Comparison of ENCODE assay signal across 24 cellular contexts in genomic region chr1:212021563-212021962, GRCh38.
"Had no signal": no experiment of that assay in that cellular context is flagged by ENCODE, and none has a peak within 500 bp of the region (broad histone marks: within the 10 kb centered on the region; RNA-seq: fewer than 3 reads in every experiment).

No MANE protein-coding gene starts in this region.

- H3K4me1 ChIP-seq: right atrium auricular region, sigmoid colon, thyroid gland, vagina had no signal

- H3K36me3 ChIP-seq: prostate gland, right atrium auricular region, thyroid gland had no signal

- H3K9me3 ChIP-seq: mucosa of descending colon, prostate gland, right atrium auricular region, sigmoid colon, stomach, thyroid gland, vagina had no signal

- FAIRE-seq: frontal cortex, keratinocyte had no signal

- H3K4me1 Mint-ChIP-seq: mesothelial cell of epicardium had no signal

- H3K4me3 ChIP-seq: lung, mucosa of descending colon, prostate gland, right atrium auricular region, sigmoid colon, stomach, thyroid gland, vagina had no signal

- H3K4me3 Mint-ChIP-seq: effector memory CD8-positive, alpha-beta T cell; memory B cell; mesothelial cell of epicardium; naive B cell; natural killer cell treated with Interleukin-12 subunit alpha and Interleukin-12 subunit beta and Interleukin-15 and Interleukin-18, amount 100 ng/mL, for 72 hours; neural crest cell; stimulated activated effector memory CD8-positive, alpha-beta T cell treated with anti-CD3 and anti-CD28 coated beads, Interleukin-12 subunit alpha, Interleukin-12 subunit beta, amount 100 ng/mL, for 72 hours had no signal

- DNase-seq: cortex of kidney; effector memory CD8-positive, alpha-beta T cell; head of caudate nucleus; left ventricle myocardium superior; mucosa of descending colon; naive B cell; sigmoid colon; stimulated activated CD4-positive, alpha-beta T cell treated with anti-CD3 and anti-CD28 coated beads, Interleukin-2, amount 100 ng/mL, for 24 hours; stimulated activated CD4-positive, alpha-beta T cell treated with anti-CD3 and anti-CD28 coated beads, Interleukin-4, amount 100 ng/mL, for 24 hours; stimulated activated naive CD4-positive, alpha-beta T cell treated with Interleukin-2 at 50 U/mL for 16 hours; stomach; thyroid gland; trophoblast cell had no signal

- H3K27ac ChIP-seq: prostate gland, right atrium auricular region, sigmoid colon, stomach, thyroid gland, vagina had no signal

- H3K27me3 ChIP-seq: right atrium auricular region, sigmoid colon, stomach, thyroid gland, vagina had no signal

- H3K9me3 Mint-ChIP-seq: effector memory CD8-positive, alpha-beta T cell; stimulated activated effector memory CD8-positive, alpha-beta T cell treated with anti-CD3 and anti-CD28 coated beads, Interleukin-12 subunit alpha, Interleukin-12 subunit beta, amount 100 ng/mL, for 72 hours had no signal

- H3K27me3 Mint-ChIP-seq: effector memory CD8-positive, alpha-beta T cell; memory B cell; naive B cell; natural killer cell treated with Interleukin-12 subunit alpha and Interleukin-12 subunit beta and Interleukin-15 and Interleukin-18, amount 100 ng/mL, for 72 hours had no signal

- ATAC-seq: effector memory CD8-positive, alpha-beta T cell; left ventricle myocardium superior; mucosa of descending colon; natural killer cell treated with Interleukin-12 subunit alpha and Interleukin-12 subunit beta and Interleukin-15 and Interleukin-18, amount 100 ng/mL, for 72 hours; stimulated activated effector memory CD8-positive, alpha-beta T cell treated with anti-CD3 and anti-CD28 coated beads, Interleukin-12 subunit alpha, Interleukin-12 subunit beta, amount 100 ng/mL, for 72 hours had no signal

- H3K27ac Mint-ChIP-seq: memory B cell; natural killer cell treated with Interleukin-12 subunit alpha and Interleukin-12 subunit beta and Interleukin-15 and Interleukin-18, amount 100 ng/mL, for 72 hours; stimulated activated effector memory CD8-positive, alpha-beta T cell treated with anti-CD3 and anti-CD28 coated beads, Interleukin-12 subunit alpha, Interleukin-12 subunit beta, amount 100 ng/mL, for 72 hours had no signal
